In genomic region chr2:183035298-183035953, GRCh38 we compare ENCODE assay signal across 8 cellular contexts. TPM values are rescaled to one million over a fixed set of nuclear protein-coding genes. Genes with fewer than 3 reads are reported as not detected.
A peak's percentile ranks its signal among the peaks of the same experiment; 100 is the strongest.
DNase-seq lines count a peak whose midpoint lies in the region; ATAC-seq and TF ChIP-seq lines count a peak whose summit lies in the region.

No MANE protein-coding gene starts in this region.

- no peaks in the 10 kb centered on the region for H3K36me3 ChIP-seq in gastrocnemius medialis

- H3K4me3 ChIP-seq in gastrocnemius medialis = peak overlapping the region; percentile 61 to 87 (median 78)

- in situ Hi-C loops in gastrocnemius medialis (cut with MboI; ENCODE audit: low sequenced_read_pairs in 4 of 4) = no loop called here

- no peak for TF ChIP-seq CTCF in gastrocnemius medialis (IDR thresholded peaks at IDR 0.05 in 4 of 5, conservative IDR thresholded peaks at IDR 0.05 in 1 of 5)

- no peak for TF ChIP-seq POLR2A in gastrocnemius medialis (IDR thresholded peaks at IDR 0.05)
- TF ChIP-seq POLR2A in GM18505 (IDR thresholded peaks at IDR 0.05; ENCODE audit: borderline replicate concordance, extremely low read depth, insufficient read depth, insufficient read length) = no peak

- no peak for ATAC-seq in gastrocnemius medialis
- no peak for ATAC-seq in GM18868 (IDR thresholded peaks at IDR 0.05; ENCODE audit: unreplicated experiment)
- no peak for ATAC-seq in GM18505 (IDR thresholded peaks at IDR 0.05; ENCODE audit: unreplicated experiment)

- no peaks in the 10 kb centered on the region for H3K27me3 ChIP-seq in gastrocnemius medialis

- intact Hi-C loops in gastrocnemius medialis (cut with DNase I; ENCODE audit: low total_unique reads) = loop anchor here (5.0 to 10.0 kb wide), 3 partner anchors 171 to 1143 kb away; partner anchors contain the start of genes FRZB and ITPRID2

- H3K4me1 ChIP-seq in gastrocnemius medialis = peaks cover 65 to 67% of the 10 kb centered on the region in 2 donors

- DNase-seq in GM04504 (ENCODE audit: low read depth) = peak; percentile 38
- DNase-seq in RKO (ENCODE audit: low spot score) = peak; percentile 69
- peak; percentile 52 for DNase-seq in fibroblast of gingiva (ENCODE audit: low read depth)
- no peak for DNase-seq in gastrocnemius medialis
- no peak for DNase-seq in NCI-H128 (lab: John Stamatoyannopoulos, UW; ENCODE audit: unreplicated experiment)
- no peak for DNase-seq in putamen (ENCODE audit: low spot score)

- no peaks in the 10 kb centered on the region for H3K9me3 ChIP-seq in gastrocnemius medialis

- H3K27ac ChIP-seq in gastrocnemius medialis = peak overlapping the region; percentile 96 to 99 (median 97)

RNA-seq across cellular contexts. Expression of gene NCKAP1, which starts 2.8 kb away (rescaled TPM):
- 100 to 1,000 TPM; 152 to 303 (median 168) TPM for total RNA-seq in gastrocnemius medialis

RNA-seq across cellular contexts. Expression of gene DUSP19, which starts 43.1 kb away (rescaled TPM):
- 1 to 10 TPM in 3 of 4 donors, under 1 TPM in 1; 0.47 to 5.9 (median 2.1) TPM for total RNA-seq in gastrocnemius medialis

Comparison
In these comparisons a context has a peak if more than half of its experiments do, and no peak if none do; other contexts are left out.
1. DNase-seq: peak in GM04504 (single experiment), RKO (single experiment) and fibroblast of gingiva (single experiment); none in gastrocnemius medialis (0 of 2), NCI-H128 (single experiment) and putamen (single experiment).